In the genomic region with DNA sequence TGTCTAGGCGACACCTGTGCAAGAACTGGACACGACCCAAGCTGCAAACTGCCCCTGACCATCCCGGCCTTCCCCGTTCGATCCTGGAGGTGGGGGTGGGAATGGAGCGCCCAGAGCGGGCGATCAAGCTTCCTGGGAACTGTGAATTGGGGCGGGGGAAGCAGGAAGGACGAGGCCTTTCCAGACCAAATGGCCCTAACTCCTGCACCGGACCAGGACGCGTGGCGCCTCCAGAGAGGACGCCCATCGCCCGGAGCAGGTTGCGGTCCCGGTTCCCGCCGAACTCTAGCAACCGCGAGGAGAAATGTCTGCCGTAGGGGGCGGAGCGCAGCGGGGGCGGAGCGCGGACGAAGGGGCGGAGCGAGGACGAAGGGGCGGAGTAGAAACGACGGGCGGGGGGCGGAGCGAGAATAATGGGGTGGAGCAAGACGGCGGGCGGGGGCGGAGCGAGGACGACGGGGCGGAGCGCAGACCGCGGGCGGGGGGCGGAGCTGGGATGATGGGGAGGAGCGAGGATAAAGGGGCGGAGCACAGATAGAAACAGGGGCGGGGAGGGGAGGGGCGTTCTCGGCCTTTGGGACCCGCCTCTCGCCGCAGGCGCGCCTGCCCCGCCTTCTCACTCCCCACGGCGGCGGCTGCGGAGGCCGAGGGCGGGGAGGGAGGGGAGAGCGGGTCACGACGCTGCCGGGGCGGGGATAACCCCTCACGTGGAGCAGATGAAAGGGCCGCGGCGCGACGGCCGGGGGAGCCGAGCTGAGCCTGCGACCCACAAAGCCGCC, we compare ENCODE assay signal across 1 cellular context.
A peak's percentile ranks its signal among the peaks of the same experiment; 100 is the strongest.
TF ChIP-seq lines count a peak whose summit lies in the region.

A gene (plus strand): TSS at position 695 of the 779 bp plus-strand sequence. CDS start 195 bp downstream, outside the sequence.

TF ChIP-seq in K562, 482 proteins besides CTCF, POLR2A, EP300 and RAD21 (continued from another document and continues in another):
- TF ChIP-seq FOXM1 (IDR thresholded peaks at IDR 0.05; ENCODE audit: low read depth) (no peak), FOXM1 (CRISPR knock-in tag; IDR thresholded peaks at IDR 0.05; ENCODE audit: low read depth) (no peak), ZNF644 (tag; IDR thresholded peaks at IDR 0.05; ENCODE audit: low read depth) (no peak), ESRRB (CRISPR knock-in tag; IDR thresholded peaks at IDR 0.05; ENCODE audit: borderline replicate concordance) (no peak), ZFPM2 (CRISPR knock-in tag; IDR thresholded peaks at IDR 0.05) (no peak), MIER1 (IDR thresholded peaks at IDR 0.05; ENCODE audit: low read depth) (no peak), MTA2 (IDR thresholded peaks at IDR 0.05; ENCODE audit: low read depth) (no peak), ZNF695 (CRISPR knock-in tag; IDR thresholded peaks at IDR 0.05) (no peak), ZNF75A (CRISPR knock-in tag; IDR thresholded peaks at IDR 0.05) (no peak), MCM2 (IDR thresholded peaks at IDR 0.05; ENCODE audit: low read depth) (no peak), NBN (IDR thresholded peaks at IDR 0.05; ENCODE audit: low read depth) (no peak), FOXK2 (conservative IDR thresholded peaks at IDR 0.05 in 1 of 2, IDR thresholded peaks at IDR 0.05 in 1 of 2; ENCODE audit: low read depth in 2 of 2) (no peak), ZNF431 (CRISPR knock-in tag; IDR thresholded peaks at IDR 0.05) (no peak), IFI16 (CRISPR knock-in tag; IDR thresholded peaks at IDR 0.05) (no peak), RBBP5 (IDR thresholded peaks at IDR 0.05; ENCODE audit: borderline replicate concordance, insufficient read depth, low read length, poor library complexity, severe bottlenecking) (no peak), CBX3 (IDR thresholded peaks at IDR 0.05; ENCODE audit: borderline replicate concordance in 1 of 2, low read length in 2 of 2) (no peak), KDM1A (IDR thresholded peaks at IDR 0.05) (no peak), HCFC1 (IDR thresholded peaks at IDR 0.05; ENCODE audit: low read depth, low read length) (no peak), RHOXF2B (CRISPR knock-in tag; conservative IDR thresholded peaks at IDR 0.05) (no peak), GATAD2B (IDR thresholded peaks at IDR 0.05; ENCODE audit: borderline replicate concordance) (no peak), SAP30 (IDR thresholded peaks at IDR 0.05; ENCODE audit: borderline replicate concordance, insufficient read depth, low read depth, low read length, poor library complexity, severe bottlenecking) (peak; percentile 16), IRF2 (CRISPR knock-in tag; IDR thresholded peaks at IDR 0.05) (no peak), NR2C1 (IDR thresholded peaks at IDR 0.05) (no peak), NR2C1 (tag; IDR thresholded peaks at IDR 0.05) (no peak), MCM3 (IDR thresholded peaks at IDR 0.05) (no peak), XRCC3 (IDR thresholded peaks at IDR 0.05) (no peak), CHD4 (IDR thresholded peaks at IDR 0.05; ENCODE audit: insufficient read depth, insufficient replicate concordance, low read depth, low read length, poor library complexity, severe bottlenecking) (no peak), DACH1 (IDR thresholded peaks at IDR 0.05; ENCODE audit: partially characterized antibody) (no peak), SETDB1 (IDR thresholded peaks at IDR 0.05; ENCODE audit: low read length) (no peak), SMARCB1 (IDR thresholded peaks at IDR 0.05; ENCODE audit: insufficient read length, low read depth) (no peak), MTA3 (IDR thresholded peaks at IDR 0.05; ENCODE audit: borderline replicate concordance) (no peak; the same call in 1 of the 2 replicates), NFXL1 (CRISPR knock-in tag; IDR thresholded peaks at IDR 0.05) (no peak), HIVEP1 (CRISPR knock-in tag; IDR thresholded peaks at IDR 0.05) (no peak; the same call in 1 of the 2 replicates), ZNF668 (CRISPR knock-in tag; IDR thresholded peaks at IDR 0.05) (no peak), HNRNPLL (IDR thresholded peaks at IDR 0.05; ENCODE audit: low read depth, low read length, poor library complexity, severe bottlenecking) (peak; percentile 46), ZNF583 (CRISPR knock-in tag; IDR thresholded peaks at IDR 0.05) (no peak), NR2C2 (CRISPR knock-in tag; IDR thresholded peaks at IDR 0.05) (no peak), NR2C2 (tag; IDR thresholded peaks at IDR 0.05) (peak; percentile 80), MAZ (CRISPR knock-in tag; conservative IDR thresholded peaks at IDR 0.05 in 1 of 2, IDR thresholded peaks at IDR 0.05 in 1 of 2) (peak; percentile 17 to 76), ZFP1 (CRISPR knock-in tag; IDR thresholded peaks at IDR 0.05) (no peak), ZNF316 (IDR thresholded peaks at IDR 0.05) (no peak), SMAD1 (IDR thresholded peaks at IDR 0.05; ENCODE audit: low read depth, low read length, partially characterized antibody) (no peak), STAT5A (IDR thresholded peaks at IDR 0.05; ENCODE audit: borderline replicate concordance, low read length) (no peak), MAFK (IDR thresholded peaks at IDR 0.05; ENCODE audit: low read length) (no peak), ZNF699 (CRISPR knock-in tag; IDR thresholded peaks at IDR 0.05; ENCODE audit: insufficient replicate concordance) (no peak), GTF2E2 (tag; IDR thresholded peaks at IDR 0.05) (no peak)
- TF ChIP-seq, protein P1, sequence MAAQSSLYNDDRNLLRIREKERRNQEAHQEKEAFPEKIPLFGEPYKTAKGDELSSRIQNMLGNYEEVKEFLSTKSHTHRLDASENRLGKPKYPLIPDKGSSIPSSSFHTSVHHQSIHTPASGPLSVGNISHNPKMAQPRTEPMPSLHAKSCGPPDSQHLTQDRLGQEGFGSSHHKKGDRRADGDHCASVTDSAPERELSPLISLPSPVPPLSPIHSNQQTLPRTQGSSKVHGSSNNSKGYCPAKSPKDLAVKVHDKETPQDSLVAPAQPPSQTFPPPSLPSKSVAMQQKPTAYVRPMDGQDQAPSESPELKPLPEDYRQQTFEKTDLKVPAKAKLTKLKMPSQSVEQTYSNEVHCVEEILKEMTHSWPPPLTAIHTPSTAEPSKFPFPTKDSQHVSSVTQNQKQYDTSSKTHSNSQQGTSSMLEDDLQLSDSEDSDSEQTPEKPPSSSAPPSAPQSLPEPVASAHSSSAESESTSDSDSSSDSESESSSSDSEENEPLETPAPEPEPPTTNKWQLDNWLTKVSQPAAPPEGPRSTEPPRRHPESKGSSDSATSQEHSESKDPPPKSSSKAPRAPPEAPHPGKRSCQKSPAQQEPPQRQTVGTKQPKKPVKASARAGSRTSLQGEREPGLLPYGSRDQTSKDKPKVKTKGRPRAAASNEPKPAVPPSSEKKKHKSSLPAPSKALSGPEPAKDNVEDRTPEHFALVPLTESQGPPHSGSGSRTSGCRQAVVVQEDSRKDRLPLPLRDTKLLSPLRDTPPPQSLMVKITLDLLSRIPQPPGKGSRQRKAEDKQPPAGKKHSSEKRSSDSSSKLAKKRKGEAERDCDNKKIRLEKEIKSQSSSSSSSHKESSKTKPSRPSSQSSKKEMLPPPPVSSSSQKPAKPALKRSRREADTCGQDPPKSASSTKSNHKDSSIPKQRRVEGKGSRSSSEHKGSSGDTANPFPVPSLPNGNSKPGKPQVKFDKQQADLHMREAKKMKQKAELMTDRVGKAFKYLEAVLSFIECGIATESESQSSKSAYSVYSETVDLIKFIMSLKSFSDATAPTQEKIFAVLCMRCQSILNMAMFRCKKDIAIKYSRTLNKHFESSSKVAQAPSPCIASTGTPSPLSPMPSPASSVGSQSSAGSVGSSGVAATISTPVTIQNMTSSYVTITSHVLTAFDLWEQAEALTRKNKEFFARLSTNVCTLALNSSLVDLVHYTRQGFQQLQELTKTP (IDR thresholded peaks at IDR 0.05; ENCODE audit: low read depth in 1 of 2, partially characterized antibody in 2 of 2): no peak
- TF ChIP-seq, protein P2, sequence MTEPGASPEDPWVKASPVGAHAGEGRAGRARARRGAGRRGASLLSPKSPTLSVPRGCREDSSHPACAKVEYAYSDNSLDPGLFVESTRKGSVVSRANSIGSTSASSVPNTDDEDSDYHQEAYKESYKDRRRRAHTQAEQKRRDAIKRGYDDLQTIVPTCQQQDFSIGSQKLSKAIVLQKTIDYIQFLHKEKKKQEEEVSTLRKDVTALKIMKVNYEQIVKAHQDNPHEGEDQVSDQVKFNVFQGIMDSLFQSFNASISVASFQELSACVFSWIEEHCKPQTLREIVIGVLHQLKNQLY (CRISPR knock-in tag; conservative IDR thresholded peaks at IDR 0.05): no peak
- TF ChIP-seq, protein P3, sequence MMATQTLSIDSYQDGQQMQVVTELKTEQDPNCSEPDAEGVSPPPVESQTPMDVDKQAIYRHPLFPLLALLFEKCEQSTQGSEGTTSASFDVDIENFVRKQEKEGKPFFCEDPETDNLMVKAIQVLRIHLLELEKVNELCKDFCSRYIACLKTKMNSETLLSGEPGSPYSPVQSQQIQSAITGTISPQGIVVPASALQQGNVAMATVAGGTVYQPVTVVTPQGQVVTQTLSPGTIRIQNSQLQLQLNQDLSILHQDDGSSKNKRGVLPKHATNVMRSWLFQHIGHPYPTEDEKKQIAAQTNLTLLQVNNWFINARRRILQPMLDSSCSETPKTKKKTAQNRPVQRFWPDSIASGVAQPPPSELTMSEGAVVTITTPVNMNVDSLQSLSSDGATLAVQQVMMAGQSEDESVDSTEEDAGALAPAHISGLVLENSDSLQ (IDR thresholded peaks at IDR 0.05): no peak
- TF ChIP-seq, protein P4, sequence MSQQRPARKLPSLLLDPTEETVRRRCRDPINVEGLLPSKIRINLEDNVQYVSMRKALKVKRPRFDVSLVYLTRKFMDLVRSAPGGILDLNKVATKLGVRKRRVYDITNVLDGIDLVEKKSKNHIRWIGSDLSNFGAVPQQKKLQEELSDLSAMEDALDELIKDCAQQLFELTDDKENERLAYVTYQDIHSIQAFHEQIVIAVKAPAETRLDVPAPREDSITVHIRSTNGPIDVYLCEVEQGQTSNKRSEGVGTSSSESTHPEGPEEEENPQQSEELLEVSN (IDR thresholded peaks at IDR 0.05; ENCODE audit: borderline replicate concordance in 1 of 2, extremely low read depth in 1 of 2, insufficient read depth in 1 of 2, insufficient read length in 1 of 2, low read depth in 1 of 2, low read length in 1 of 2, poor library complexity in 1 of 2, severe bottlenecking in 1 of 2): peak; percentile 66 to 90
- TF ChIP-seq, protein P5, sequence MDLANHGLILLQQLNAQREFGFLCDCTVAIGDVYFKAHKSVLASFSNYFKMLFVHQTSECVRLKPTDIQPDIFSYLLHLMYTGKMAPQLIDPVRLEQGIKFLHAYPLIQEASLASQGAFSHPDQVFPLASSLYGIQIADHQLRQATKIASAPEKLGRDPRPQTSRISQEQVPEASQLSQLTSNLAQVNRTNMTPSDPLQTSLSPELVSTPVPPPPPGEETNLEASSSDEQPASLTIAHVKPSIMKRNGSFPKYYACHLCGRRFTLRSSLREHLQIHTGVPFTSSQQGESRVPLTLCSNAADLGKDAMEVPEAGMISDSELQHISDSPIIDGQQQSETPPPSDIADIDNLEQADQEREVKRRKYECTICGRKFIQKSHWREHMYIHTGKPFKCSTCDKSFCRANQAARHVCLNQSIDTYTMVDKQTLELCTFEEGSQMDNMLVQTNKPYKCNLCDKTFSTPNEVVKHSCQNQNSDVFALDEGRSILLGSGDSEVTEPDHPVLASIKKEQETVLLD (IDR thresholded peaks at IDR 0.05): no peak
- TF ChIP-seq, protein P6, sequence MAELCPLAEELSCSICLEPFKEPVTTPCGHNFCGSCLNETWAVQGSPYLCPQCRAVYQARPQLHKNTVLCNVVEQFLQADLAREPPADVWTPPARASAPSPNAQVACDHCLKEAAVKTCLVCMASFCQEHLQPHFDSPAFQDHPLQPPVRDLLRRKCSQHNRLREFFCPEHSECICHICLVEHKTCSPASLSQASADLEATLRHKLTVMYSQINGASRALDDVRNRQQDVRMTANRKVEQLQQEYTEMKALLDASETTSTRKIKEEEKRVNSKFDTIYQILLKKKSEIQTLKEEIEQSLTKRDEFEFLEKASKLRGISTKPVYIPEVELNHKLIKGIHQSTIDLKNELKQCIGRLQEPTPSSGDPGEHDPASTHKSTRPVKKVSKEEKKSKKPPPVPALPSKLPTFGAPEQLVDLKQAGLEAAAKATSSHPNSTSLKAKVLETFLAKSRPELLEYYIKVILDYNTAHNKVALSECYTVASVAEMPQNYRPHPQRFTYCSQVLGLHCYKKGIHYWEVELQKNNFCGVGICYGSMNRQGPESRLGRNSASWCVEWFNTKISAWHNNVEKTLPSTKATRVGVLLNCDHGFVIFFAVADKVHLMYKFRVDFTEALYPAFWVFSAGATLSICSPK (IDR thresholded peaks at IDR 0.05; ENCODE audit: borderline replicate concordance): no peak
- TF ChIP-seq, protein P7, sequence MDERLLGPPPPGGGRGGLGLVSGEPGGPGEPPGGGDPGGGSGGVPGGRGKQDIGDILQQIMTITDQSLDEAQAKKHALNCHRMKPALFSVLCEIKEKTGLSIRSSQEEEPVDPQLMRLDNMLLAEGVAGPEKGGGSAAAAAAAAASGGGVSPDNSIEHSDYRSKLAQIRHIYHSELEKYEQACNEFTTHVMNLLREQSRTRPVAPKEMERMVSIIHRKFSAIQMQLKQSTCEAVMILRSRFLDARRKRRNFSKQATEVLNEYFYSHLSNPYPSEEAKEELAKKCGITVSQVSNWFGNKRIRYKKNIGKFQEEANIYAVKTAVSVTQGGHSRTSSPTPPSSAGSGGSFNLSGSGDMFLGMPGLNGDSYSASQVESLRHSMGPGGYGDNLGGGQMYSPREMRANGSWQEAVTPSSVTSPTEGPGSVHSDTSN (CRISPR knock-in tag; IDR thresholded peaks at IDR 0.05; ENCODE audit: low read depth): no peak
- TF ChIP-seq, protein P7 (tag; conservative IDR thresholded peaks at IDR 0.05; ENCODE audit: low read depth): no peak
- TF ChIP-seq, protein P8, sequence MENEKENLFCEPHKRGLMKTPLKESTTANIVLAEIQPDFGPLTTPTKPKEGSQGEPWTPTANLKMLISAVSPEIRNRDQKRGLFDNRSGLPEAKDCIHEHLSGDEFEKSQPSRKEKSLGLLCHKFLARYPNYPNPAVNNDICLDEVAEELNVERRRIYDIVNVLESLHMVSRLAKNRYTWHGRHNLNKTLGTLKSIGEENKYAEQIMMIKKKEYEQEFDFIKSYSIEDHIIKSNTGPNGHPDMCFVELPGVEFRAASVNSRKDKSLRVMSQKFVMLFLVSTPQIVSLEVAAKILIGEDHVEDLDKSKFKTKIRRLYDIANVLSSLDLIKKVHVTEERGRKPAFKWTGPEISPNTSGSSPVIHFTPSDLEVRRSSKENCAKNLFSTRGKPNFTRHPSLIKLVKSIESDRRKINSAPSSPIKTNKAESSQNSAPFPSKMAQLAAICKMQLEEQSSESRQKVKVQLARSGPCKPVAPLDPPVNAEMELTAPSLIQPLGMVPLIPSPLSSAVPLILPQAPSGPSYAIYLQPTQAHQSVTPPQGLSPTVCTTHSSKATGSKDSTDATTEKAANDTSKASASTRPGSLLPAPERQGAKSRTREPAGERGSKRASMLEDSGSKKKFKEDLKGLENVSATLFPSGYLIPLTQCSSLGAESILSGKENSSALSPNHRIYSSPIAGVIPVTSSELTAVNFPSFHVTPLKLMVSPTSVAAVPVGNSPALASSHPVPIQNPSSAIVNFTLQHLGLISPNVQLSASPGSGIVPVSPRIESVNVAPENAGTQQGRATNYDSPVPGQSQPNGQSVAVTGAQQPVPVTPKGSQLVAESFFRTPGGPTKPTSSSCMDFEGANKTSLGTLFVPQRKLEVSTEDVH (IDR thresholded peaks at IDR 0.05; ENCODE audit: low read depth, partially characterized antibody): no peak
